ENCODE assay signal across 19 cellular contexts in the genomic region with DNA sequence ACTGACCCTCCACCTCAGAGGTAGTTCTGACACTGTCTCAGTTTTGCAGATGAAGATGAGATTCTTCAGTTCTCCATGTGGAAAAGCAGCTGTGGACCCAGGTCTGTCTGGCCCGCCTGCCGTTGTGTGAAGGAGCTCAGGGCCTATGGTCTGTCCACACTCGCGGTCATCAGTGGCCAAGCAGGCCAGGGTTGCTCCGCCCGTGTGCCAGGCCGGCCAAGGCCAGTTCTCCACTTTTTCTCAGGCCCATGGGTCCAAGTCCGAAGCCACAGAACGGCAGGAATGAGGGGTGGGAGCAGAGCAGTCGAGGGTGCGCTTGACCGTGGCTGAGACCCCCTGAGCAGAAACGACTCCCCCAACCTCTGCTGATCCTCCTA. TPM values are rescaled to one million over a fixed set of nuclear protein-coding genes. Genes with fewer than 3 reads are reported as not detected.
A peak's percentile ranks its signal among the peaks of the same experiment; 100 is the strongest.
DNase-seq lines count a peak whose midpoint lies in the region; TF ChIP-seq lines count a peak whose summit lies in the region.
"Had no signal": no experiment of that assay in that cellular context is flagged by ENCODE, and none has a peak within 500 bp of the region (broad histone marks: within the 10 kb centered on the region; RNA-seq: fewer than 3 reads in every experiment).

No MANE protein-coding gene starts in this region.

- no peak overlapping the region for H3K27ac ChIP-seq in iPS-20b (ENCODE audit: low read length)
- H3K27ac ChIP-seq: GM23248 had no signal

- H3K9me3 Mint-ChIP-seq in Caco-2 (ENCODE audit: unreplicated experiment) = no peaks in the 10 kb centered on the region
- H3K9me3 Mint-ChIP-seq in progenitor cell of endocrine pancreas (ENCODE audit: low read depth) = no peaks in the 10 kb centered on the region
- H3K9me3 Mint-ChIP-seq: CD14-positive monocyte; CD8-positive, alpha-beta memory T cell; T-cell had no signal

- H3K36me3 ChIP-seq in Caco-2 (ENCODE audit: control insufficient read depth, insufficient read depth, low read length) (no peaks in the 10 kb centered on the region), iPS-20b (ENCODE audit: insufficient read depth, low read depth, low read length) (no peaks in the 10 kb centered on the region)

- no peak overlapping the region for H3K9ac ChIP-seq in iPS-20b (ENCODE audit: low read depth, low read length)
- H3K9ac ChIP-seq: GM23248 had no signal

- DNase-seq in Caco-2 = no peak
- DNase-seq in NCI-H226 = peak; percentile 0
- DNase-seq in progenitor cell of endocrine pancreas (ENCODE audit: low spot score, unreplicated experiment) = no peak
- no peak for DNase-seq in NCI-H2196 treated with DMSO at 0.1 percent for 48 hours (lab: John Stamatoyannopoulos, UW; ENCODE audit: unreplicated experiment)
- DNase-seq in NCI-H2227 treated with DMSO at 0.1 percent for 48 hours (lab: John Stamatoyannopoulos, UW) = no peak
- DNase-seq in GM13977 (ENCODE audit: low spot score) = no peak
- DNase-seq: CD8-positive, alpha-beta memory T cell; HCEC 1CT; NCI-H1092; NCI-H1436; NCI-H2081 treated with DMSO at 0.1 percent for 48 hours; NCI-H2171; NCI-H446; NCI-H524 treated with DMSO at 0.1 percent for 48 hours; T-cell had no signal

- H3K4me3 Mint-ChIP-seq in Caco-2 (ENCODE audit: unreplicated experiment) (no peak overlapping the region), progenitor cell of endocrine pancreas (ENCODE audit: low read depth) (no peak overlapping the region)
- H3K4me3 Mint-ChIP-seq: B cell; CD8-positive, alpha-beta memory T cell; T-cell had no signal

- CTCF ChIA-PET in Caco-2 (lab: Charles Lee) = interaction anchor here (0.5 to 1.3 kb wide), 4 partner anchors 159 to 237 kb away, joined by 3 to 4 read pairs (median 4); no protein-coding TSS in a partner anchor

- H3K27me3 ChIP-seq in Caco-2 (replicated peaks; ENCODE audit: control insufficient read depth, insufficient read depth, low read length) (no peaks in the 10 kb centered on the region), iPS-20b (ENCODE audit: insufficient read depth, low read length) (peaks cover 6% of the 10 kb centered on the region; the same call in 1 of the 2 replicates)

- POLR2A ChIA-PET in Caco-2 (lab: Charles Lee) = no interaction called here

- H3K36me3 Mint-ChIP-seq in Caco-2 (ENCODE audit: insufficient read depth, unreplicated experiment) (peaks cover 35% of the 10 kb centered on the region), progenitor cell of endocrine pancreas (ENCODE audit: insufficient read depth) (no peaks in the 10 kb centered on the region)
- H3K36me3 Mint-ChIP-seq: CD14-positive monocyte; CD8-positive, alpha-beta memory T cell; T-cell had no signal

- H3K27me3 Mint-ChIP-seq in Caco-2 (ENCODE audit: insufficient read depth, unreplicated experiment) (no peaks in the 10 kb centered on the region), progenitor cell of endocrine pancreas (peaks cover 8% of the 10 kb centered on the region)
- H3K27me3 Mint-ChIP-seq: T-cell had no signal

- in situ Hi-C loops in GM13977 (cut with MboI; ENCODE audit: low pct_unique_long_range_greater_than_20kb, low sequenced_read_pairs, unreplicated experiment) = no loop called here

- H3K4me3 ChIP-seq in Caco-2 (ENCODE audit: low read depth, low read length) (no peak overlapping the region), iPS-20b (ENCODE audit: low read length) (0 out of 2 replicates have a peak overlapping the region, but pooled peaks have one; percentile 14)
- H3K4me3 ChIP-seq: GM23248 had no signal

- TF ChIP-seq CTCF in Caco-2 (IDR thresholded peaks at IDR 0.05; ENCODE audit: insufficient read depth in 1 of 2, low read depth in 1 of 2, low read length in 1 of 2, severe bottlenecking in 1 of 2, unreplicated experiment in 1 of 2) = no peak
- TF ChIP-seq CTCF in progenitor cell of endocrine pancreas (IDR thresholded peaks at IDR 0.05; ENCODE audit: unreplicated experiment) = no peak
- TF ChIP-seq CTCF in GM13977 (IDR thresholded peaks at IDR 0.05; ENCODE audit: extremely low read depth, insufficient read depth, missing control alignments) = no peak

- H3K4me1 ChIP-seq in Caco-2 (no peaks in the 10 kb centered on the region), iPS-20b (ENCODE audit: insufficient read depth, low read length) (no peaks in the 10 kb centered on the region)

- H3K27ac Mint-ChIP-seq in Caco-2 (ENCODE audit: unreplicated experiment) = peak overlapping the region; percentile 58
- peak overlapping the region; percentile 32 for H3K27ac Mint-ChIP-seq in progenitor cell of endocrine pancreas
- H3K27ac Mint-ChIP-seq: B cell, T-cell had no signal

- no TSS peak for BruUV-seq in Caco-2 (replicated peaks; lab: Mats Ljungman, UMichigan)

- intact Hi-C loops in Caco-2 (cut with micrococcal nuclease; ENCODE audit: unreplicated experiment) = loop anchor here (5.0 kb wide), 1 partner anchor 358 kb away; no protein-coding TSS in a partner anchor

- H3K4me1 Mint-ChIP-seq in Caco-2 (ENCODE audit: low read depth, unreplicated experiment) = peaks cover 8% of the 10 kb centered on the region
- H3K4me1 Mint-ChIP-seq in progenitor cell of endocrine pancreas (ENCODE audit: low read depth) = peaks cover 16% of the 10 kb centered on the region
- H3K4me1 Mint-ChIP-seq: CD8-positive, alpha-beta memory T cell; T-cell had no signal

- H3K9me3 ChIP-seq in Caco-2 = no peaks in the 10 kb centered on the region
- H3K9me3 ChIP-seq in iPS-20b (ENCODE audit: insufficient read depth, low read depth, low read length) = no peaks in the 10 kb centered on the region

RNA-seq across cellular contexts. Expression of gene MAP1LC3A, which starts 8.6 kb away (rescaled TPM):
- total RNA-seq in Caco-2 (2022) (0.88 and 0.95 TPM in 2 replicates), progenitor cell of endocrine pancreas (43.8 and 52.8 TPM in 2 replicates)

RNA-seq across cellular contexts. Expression of gene DYNLRB1, which starts 33.7 kb away (rescaled TPM):
- total RNA-seq in Caco-2 (2022) (357 and 359 TPM in 2 replicates), progenitor cell of endocrine pancreas (185 and 208 TPM in 2 replicates)

Comparison
In these comparisons a context has a peak if more than half of its experiments do, and no peak if none do; other contexts are left out.
1. RNA of gene MAP1LC3A, which starts 8.6 kb away (total RNA-seq): 43.8 to 52.8 TPM in progenitor cell of endocrine pancreas; 0.88 to 0.95 TPM in Caco-2; every median in the first group is over 10 times any median in the second.